In the genomic region with DNA sequence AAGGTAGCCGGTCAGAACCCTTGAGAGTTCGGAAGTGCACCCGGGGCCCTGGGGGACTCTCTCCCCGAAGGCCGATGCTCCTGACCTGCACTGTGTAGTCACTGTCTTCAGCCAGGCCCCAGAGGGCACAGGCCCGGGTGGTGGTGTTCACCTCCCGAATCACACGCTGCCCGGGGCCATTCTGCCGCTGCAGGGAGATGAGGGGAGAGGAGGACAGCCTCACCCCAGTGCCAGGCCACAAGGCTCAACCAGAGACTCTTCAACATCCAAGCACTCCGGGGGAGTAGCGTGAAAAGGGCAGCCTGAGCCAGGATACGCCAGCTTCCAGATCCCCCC, we compare ENCODE assay signal across 1 cellular context.
TF ChIP-seq lines count a peak whose summit lies in the region.

No MANE protein-coding gene starts in this region.

TF ChIP-seq in liver, 16 proteins besides CTCF, POLR2A, EP300 and RAD21 (continued from another document):
- TF ChIP-seq, protein P1, sequence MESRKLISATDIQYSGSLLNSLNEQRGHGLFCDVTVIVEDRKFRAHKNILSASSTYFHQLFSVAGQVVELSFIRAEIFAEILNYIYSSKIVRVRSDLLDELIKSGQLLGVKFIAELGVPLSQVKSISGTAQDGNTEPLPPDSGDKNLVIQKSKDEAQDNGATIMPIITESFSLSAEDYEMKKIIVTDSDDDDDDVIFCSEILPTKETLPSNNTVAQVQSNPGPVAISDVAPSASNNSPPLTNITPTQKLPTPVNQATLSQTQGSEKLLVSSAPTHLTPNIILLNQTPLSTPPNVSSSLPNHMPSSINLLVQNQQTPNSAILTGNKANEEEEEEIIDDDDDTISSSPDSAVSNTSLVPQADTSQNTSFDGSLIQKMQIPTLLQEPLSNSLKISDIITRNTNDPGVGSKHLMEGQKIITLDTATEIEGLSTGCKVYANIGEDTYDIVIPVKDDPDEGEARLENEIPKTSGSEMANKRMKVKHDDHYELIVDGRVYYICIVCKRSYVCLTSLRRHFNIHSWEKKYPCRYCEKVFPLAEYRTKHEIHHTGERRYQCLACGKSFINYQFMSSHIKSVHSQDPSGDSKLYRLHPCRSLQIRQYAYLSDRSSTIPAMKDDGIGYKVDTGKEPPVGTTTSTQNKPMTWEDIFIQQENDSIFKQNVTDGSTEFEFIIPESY (IDR thresholded peaks at IDR 0.05), result no peak
- no peak for TF ChIP-seq JUND (IDR thresholded peaks at IDR 0.05)
- TF ChIP-seq, protein P2, sequence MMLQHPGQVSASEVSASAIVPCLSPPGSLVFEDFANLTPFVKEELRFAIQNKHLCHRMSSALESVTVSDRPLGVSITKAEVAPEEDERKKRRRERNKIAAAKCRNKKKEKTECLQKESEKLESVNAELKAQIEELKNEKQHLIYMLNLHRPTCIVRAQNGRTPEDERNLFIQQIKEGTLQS (IDR thresholded peaks at IDR 0.05), result no peak
- TF ChIP-seq, protein P3, sequence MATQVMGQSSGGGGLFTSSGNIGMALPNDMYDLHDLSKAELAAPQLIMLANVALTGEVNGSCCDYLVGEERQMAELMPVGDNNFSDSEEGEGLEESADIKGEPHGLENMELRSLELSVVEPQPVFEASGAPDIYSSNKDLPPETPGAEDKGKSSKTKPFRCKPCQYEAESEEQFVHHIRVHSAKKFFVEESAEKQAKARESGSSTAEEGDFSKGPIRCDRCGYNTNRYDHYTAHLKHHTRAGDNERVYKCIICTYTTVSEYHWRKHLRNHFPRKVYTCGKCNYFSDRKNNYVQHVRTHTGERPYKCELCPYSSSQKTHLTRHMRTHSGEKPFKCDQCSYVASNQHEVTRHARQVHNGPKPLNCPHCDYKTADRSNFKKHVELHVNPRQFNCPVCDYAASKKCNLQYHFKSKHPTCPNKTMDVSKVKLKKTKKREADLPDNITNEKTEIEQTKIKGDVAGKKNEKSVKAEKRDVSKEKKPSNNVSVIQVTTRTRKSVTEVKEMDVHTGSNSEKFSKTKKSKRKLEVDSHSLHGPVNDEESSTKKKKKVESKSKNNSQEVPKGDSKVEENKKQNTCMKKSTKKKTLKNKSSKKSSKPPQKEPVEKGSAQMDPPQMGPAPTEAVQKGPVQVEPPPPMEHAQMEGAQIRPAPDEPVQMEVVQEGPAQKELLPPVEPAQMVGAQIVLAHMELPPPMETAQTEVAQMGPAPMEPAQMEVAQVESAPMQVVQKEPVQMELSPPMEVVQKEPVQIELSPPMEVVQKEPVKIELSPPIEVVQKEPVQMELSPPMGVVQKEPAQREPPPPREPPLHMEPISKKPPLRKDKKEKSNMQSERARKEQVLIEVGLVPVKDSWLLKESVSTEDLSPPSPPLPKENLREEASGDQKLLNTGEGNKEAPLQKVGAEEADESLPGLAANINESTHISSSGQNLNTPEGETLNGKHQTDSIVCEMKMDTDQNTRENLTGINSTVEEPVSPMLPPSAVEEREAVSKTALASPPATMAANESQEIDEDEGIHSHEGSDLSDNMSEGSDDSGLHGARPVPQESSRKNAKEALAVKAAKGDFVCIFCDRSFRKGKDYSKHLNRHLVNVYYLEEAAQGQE (IDR thresholded peaks at IDR 0.05), result no peak
- no peak for TF ChIP-seq HNF4A (conservative IDR thresholded peaks at IDR 0.05)
- no peak for TF ChIP-seq SP1 (IDR thresholded peaks at IDR 0.05)
- TF ChIP-seq RXRA (IDR thresholded peaks at IDR 0.05), result no peak
- TF ChIP-seq NR2F2 (IDR thresholded peaks at IDR 0.05), result no peak
- TF ChIP-seq FOXA2 (IDR thresholded peaks at IDR 0.05), result no peak
- no peak for TF ChIP-seq TAF1 (conservative IDR thresholded peaks at IDR 0.05)
